In the genomic region with DNA sequence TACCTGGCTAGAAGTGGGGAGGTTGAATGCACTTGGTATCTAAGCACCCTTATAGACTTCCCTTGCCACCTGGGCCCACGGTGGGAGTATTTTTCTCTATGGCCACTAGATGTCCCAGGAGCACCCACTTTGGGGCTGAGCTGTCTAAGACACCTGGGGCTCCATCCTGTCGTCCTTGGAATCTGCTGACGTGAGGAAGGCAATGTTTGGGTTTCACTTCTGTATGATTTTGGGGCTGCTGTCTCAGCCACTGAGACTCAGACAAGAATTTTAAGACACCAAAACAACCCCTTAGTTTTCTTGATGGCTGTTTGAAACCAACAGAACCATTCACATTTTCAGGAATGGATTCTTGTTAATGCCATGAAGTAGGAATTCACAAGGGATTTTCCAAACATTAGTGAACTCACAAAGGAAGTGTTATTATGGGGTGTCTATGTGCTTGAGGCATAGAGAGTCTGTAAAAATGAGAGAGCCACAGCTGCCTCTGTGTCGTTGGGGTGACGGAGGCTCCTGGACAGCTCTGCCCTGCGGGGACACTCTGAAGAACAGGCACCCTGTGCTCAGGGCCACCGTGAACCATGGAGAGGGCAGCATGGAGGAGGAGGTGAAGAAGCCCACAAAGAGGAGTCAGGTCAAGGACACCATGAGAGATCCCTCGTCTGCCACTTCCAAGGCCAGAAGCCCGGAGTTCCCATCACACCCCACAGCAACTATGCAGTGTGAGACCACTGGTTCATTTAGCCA, we compare ENCODE assay signal across 8 cellular contexts.
DNase-seq lines count a peak whose midpoint lies in the region; ATAC-seq, FAIRE-seq and TF ChIP-seq lines count a peak whose summit lies in the region.

No MANE protein-coding gene starts in this region.

- no peak overlapping the region for H3K4me3 ChIP-seq in endothelial cell of umbilical vein (replicated peaks in 1 of 3; ENCODE audit: insufficient read depth in 1 of 3, low read depth in 1 of 3, low read length in 3 of 3)
- H3K4me3 ChIP-seq in naive thymus-derived CD4-positive, alpha-beta T cell (ENCODE audit: low read length), result no peak overlapping the region

- no peaks in the 10 kb centered on the region for H3K36me3 ChIP-seq in endothelial cell of umbilical vein (ENCODE audit: control insufficient read depth in 2 of 2, extremely low read depth in 1 of 2, insufficient read depth in 2 of 2, low read length in 2 of 2)
- H3K36me3 ChIP-seq in naive thymus-derived CD4-positive, alpha-beta T cell (ENCODE audit: control insufficient read depth in 2 of 3, insufficient read depth in 3 of 3, low read length in 3 of 3), result no peaks in the 10 kb centered on the region

- H3K9me3 ChIP-seq in endothelial cell of umbilical vein (replicated peaks; ENCODE audit: control insufficient read depth, insufficient read depth, low read length), result no peaks in the 10 kb centered on the region
- no peaks in the 10 kb centered on the region for H3K9me3 ChIP-seq in naive thymus-derived CD4-positive, alpha-beta T cell (ENCODE audit: control insufficient read depth in 2 of 3, low read length in 3 of 3)

- peak overlapping the region; percentile 19 for H3K4me2 ChIP-seq in endothelial cell of umbilical vein (ENCODE audit: insufficient read depth, low read length)

- no peaks in the 10 kb centered on the region for H4K20me1 ChIP-seq in endothelial cell of umbilical vein (replicated peaks; ENCODE audit: control insufficient read depth, extremely low read depth, insufficient read depth, low read length)

- H3K79me2 ChIP-seq in endothelial cell of umbilical vein (ENCODE audit: control insufficient read depth, insufficient read depth, low read length), result no peaks in the 10 kb centered on the region

- POLR2A ChIA-PET in endothelial cell of umbilical vein (lab: Charles Lee), result no interaction called here
- POLR2A ChIA-PET in naive thymus-derived CD4-positive, alpha-beta T cell (lab: Charles Lee), result no interaction called here

- no peak overlapping the region for H3K4me3 Mint-ChIP-seq in naive thymus-derived CD4-positive, alpha-beta T cell
- H3K4me3 Mint-ChIP-seq in stimulated activated naive CD8-positive, alpha-beta T cell treated with anti-CD3 and anti-CD28 coated beads, Interleukin-15, amount 100 ng/mL, for 72 hours, result no peak overlapping the region

- no peaks in the 10 kb centered on the region for H3K9me3 Mint-ChIP-seq in naive thymus-derived CD4-positive, alpha-beta T cell
- no peaks in the 10 kb centered on the region for H3K9me3 Mint-ChIP-seq in stimulated activated naive CD8-positive, alpha-beta T cell treated with anti-CD3 and anti-CD28 coated beads, Interleukin-15, amount 100 ng/mL, for 72 hours

- H3K9ac ChIP-seq in endothelial cell of umbilical vein (replicated peaks; ENCODE audit: extremely low read depth, insufficient read depth, low read length), result no peak overlapping the region

- CTCF ChIA-PET in endothelial cell of umbilical vein (lab: Charles Lee), result interaction anchor here (0.6 to 3.5 kb wide), 31 partner anchors 8 to 180 kb away, joined by 3 to 117 read pairs (median 4); partner anchors contain the start of gene SPATA13
- CTCF ChIA-PET in naive thymus-derived CD4-positive, alpha-beta T cell (lab: Charles Lee), result interaction anchor here (0.6 to 4.3 kb wide), 8 partner anchors 10 to 175 kb away, joined by 3 to 45 read pairs (median 4); no protein-coding TSS in a partner anchor

- H3K27me3 ChIP-seq in endothelial cell of umbilical vein (ENCODE audit: control insufficient read depth in 2 of 2, insufficient read depth in 2 of 2, low read length in 2 of 2), result no peaks in the 10 kb centered on the region
- no peaks in the 10 kb centered on the region for H3K27me3 ChIP-seq in naive thymus-derived CD4-positive, alpha-beta T cell (ENCODE audit: control insufficient read depth in 2 of 2, insufficient read depth in 2 of 2, low read length in 2 of 2)

- ATAC-seq in GM18873 (IDR thresholded peaks at IDR 0.05; ENCODE audit: low FRiP score, unreplicated experiment) (peak; percentile 59), HG03280 (IDR thresholded peaks at IDR 0.05; ENCODE audit: unreplicated experiment) (peak; percentile 89)
- peak; percentile 91 for ATAC-seq in naive thymus-derived CD4-positive, alpha-beta T cell
- peak; percentile 98 for ATAC-seq in stimulated activated naive CD8-positive, alpha-beta T cell treated with anti-CD3 and anti-CD28 coated beads, Interleukin-15, amount 100 ng/mL, for 72 hours

- dilution Hi-C loops in endothelial cell of umbilical vein (cut with MboI; ENCODE audit: extremely low pct_ligation_motif_present, low sequenced_read_pairs), result no loop called here

- BruUV-seq in endothelial cell of umbilical vein (replicated peaks; lab: Mats Ljungman, UMichigan), result no TSS peak

- H3K4me1 Mint-ChIP-seq in naive thymus-derived CD4-positive, alpha-beta T cell, result peaks cover 0 to 12% (median 9%) of the 10 kb centered on the region in 7 donors
- H3K4me1 Mint-ChIP-seq in stimulated activated naive CD8-positive, alpha-beta T cell treated with anti-CD3 and anti-CD28 coated beads, Interleukin-15, amount 100 ng/mL, for 72 hours, result peaks cover 15% of the 10 kb centered on the region

- FAIRE-seq in endothelial cell of umbilical vein (lab: Jason Lieb, UNC), result peak; percentile 83

- H3K4me1 ChIP-seq in endothelial cell of umbilical vein (ENCODE audit: control insufficient read depth, extremely low read depth, insufficient read depth, low read length), result peaks cover 16% of the 10 kb centered on the region
- no peaks in the 10 kb centered on the region for H3K4me1 ChIP-seq in naive thymus-derived CD4-positive, alpha-beta T cell (ENCODE audit: control insufficient read depth in 2 of 2, insufficient read depth in 2 of 2, low read length in 2 of 2)

- H3K27ac Mint-ChIP-seq in naive thymus-derived CD4-positive, alpha-beta T cell, result peak overlapping the region in 5 of 9 donors; percentile 21 to 68 (median 24)
- H3K27ac Mint-ChIP-seq in stimulated activated naive CD8-positive, alpha-beta T cell treated with anti-CD3 and anti-CD28 coated beads, Interleukin-15, amount 100 ng/mL, for 72 hours, result no peak overlapping the region

- H3K36me3 Mint-ChIP-seq in naive thymus-derived CD4-positive, alpha-beta T cell, result no peaks in the 10 kb centered on the region

- no peaks in the 10 kb centered on the region for H3K9me1 ChIP-seq in endothelial cell of umbilical vein (replicated peaks; ENCODE audit: control insufficient read depth, extremely low read depth, insufficient read depth, low read length)

- H3K27me3 Mint-ChIP-seq in naive thymus-derived CD4-positive, alpha-beta T cell, result peaks cover 3 to 22% (median 7%) of the 10 kb centered on the region in 5 donors
- H3K27me3 Mint-ChIP-seq in stimulated activated naive CD8-positive, alpha-beta T cell treated with anti-CD3 and anti-CD28 coated beads, Interleukin-15, amount 100 ng/mL, for 72 hours, result no peaks in the 10 kb centered on the region

- intact Hi-C loops in endothelial cell of umbilical vein (cut with micrococcal nuclease), result loop anchor here (1.0 to 2.0 kb wide), 7 partner anchors 33 to 175 kb away; partner anchors contain the start of gene SPATA13
- intact Hi-C loops in naive thymus-derived CD4-positive, alpha-beta T cell (cut with micrococcal nuclease), result loop anchor here (1.0 to 10.0 kb wide), 9 partner anchors 33 to 671 kb away; partner anchors contain the start of gene SPATA13 (in 2 of the 2)

- peak; percentile 90 for DNase-seq in Ammon's horn (ENCODE audit: low spot score)
- peak; percentile 96 for DNase-seq in NCI-H748 (lab: John Stamatoyannopoulos, UW; ENCODE audit: unreplicated experiment)
- peak; percentile 79 for DNase-seq in activated CD8-positive, alpha-beta memory T cell treated with anti-CD3 and anti-CD28 coated beads for 24 hours
- DNase-seq in endothelial cell of umbilical vein (ENCODE audit: low read depth, low spot score), result peak; percentile 72
- peak; percentile 24 to 70 (median 61) for DNase-seq in naive thymus-derived CD4-positive, alpha-beta T cell
- peak; percentile 60 to 74 for DNase-seq in stimulated activated naive CD8-positive, alpha-beta T cell treated with anti-CD3 and anti-CD28 coated beads, Interleukin-15, amount 100 ng/mL, for 72 hours

- peak overlapping the region; percentile 72 for H2AFZ ChIP-seq in endothelial cell of umbilical vein (ENCODE audit: low read depth, low read length)

- TF ChIP-seq POLR2A in endothelial cell of umbilical vein (IDR thresholded peaks at IDR 0.05; ENCODE audit: low read depth, low read length), result no peak

- TF ChIP-seq CTCF in endothelial cell of umbilical vein (IDR thresholded peaks at IDR 0.05; ENCODE audit: extremely low read depth in 1 of 2, insufficient read depth in 1 of 2, low read depth in 1 of 2, low read length in 2 of 2), result peak; percentile 56 to 68

- H3K27ac ChIP-seq in endothelial cell of umbilical vein (ENCODE audit: insufficient read depth, low read depth, low read length), result no peak overlapping the region
- H3K27ac ChIP-seq in naive thymus-derived CD4-positive, alpha-beta T cell (ENCODE audit: low read depth, low read length), result no peak overlapping the region

TF ChIP-seq in endothelial cell of umbilical vein, 7 proteins besides CTCF, POLR2A, EP300 and RAD21:
- no peak for TF ChIP-seq MAX (IDR thresholded peaks at IDR 0.05; ENCODE audit: insufficient read depth, insufficient read length)
- TF ChIP-seq EZH2 (IDR thresholded peaks at IDR 0.05; ENCODE audit: borderline replicate concordance, low read depth, low read length, severe bottlenecking), result no peak
- TF ChIP-seq MYC (IDR thresholded peaks at IDR 0.05; ENCODE audit: low read depth, low read length), result no peak
- TF ChIP-seq JUN (IDR thresholded peaks at IDR 0.05; ENCODE audit: borderline replicate concordance, insufficient read depth, insufficient read length, low read depth), result no peak
- TF ChIP-seq FOS (IDR thresholded peaks at IDR 0.05; ENCODE audit: borderline replicate concordance, insufficient read depth, low read length), result no peak
- TF ChIP-seq GATA2 (IDR thresholded peaks at IDR 0.05; ENCODE audit: insufficient read depth, insufficient read length, low read depth, low read length), result no peak
- TF ChIP-seq POLR2AphosphoS5 (IDR thresholded peaks at IDR 0.05; ENCODE audit: insufficient read depth, low read depth, low read length), result no peak

Comparison
In these comparisons a context has a peak if more than half of its experiments do, and no peak if none do; other contexts are left out.
1. H3K27ac Mint-ChIP-seq: peak in naive thymus-derived CD4-positive, alpha-beta T cell (5 of 9); none in stimulated activated naive CD8-positive, alpha-beta T cell treated with anti-CD3 and anti-CD28 coated beads, Interleukin-15, amount 100 ng/mL, for 72 hours (0 of 2).
2. Peak in every context shown above with its lines, with median percentiles within 50 percentile points of each other: DNase-seq and ATAC-seq.